Comparison of ENCODE assay signal across 1 cellular context in the genomic region with DNA sequence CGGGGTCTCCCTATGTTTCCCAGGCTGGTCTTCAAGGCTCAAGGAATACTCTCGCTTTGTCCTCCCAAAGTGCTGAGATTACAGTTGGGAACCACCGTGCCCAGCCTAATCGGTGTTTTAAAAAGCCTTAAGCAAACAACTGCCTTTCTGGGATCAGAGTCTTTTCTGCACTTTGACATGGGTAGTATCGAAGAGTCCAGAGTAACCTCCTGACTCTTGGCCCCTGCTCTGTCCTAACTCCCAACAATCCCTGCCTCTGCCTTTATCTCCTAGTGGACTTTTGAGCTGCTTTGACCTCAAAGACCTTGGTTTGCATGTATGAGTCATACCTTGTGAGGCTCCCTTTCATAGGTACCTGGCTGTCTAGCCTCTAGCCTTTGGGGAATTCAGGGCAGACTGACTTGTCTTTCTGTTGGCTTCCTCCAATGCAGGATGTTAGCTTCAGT.
TF ChIP-seq lines count a peak whose summit lies in the region.

No MANE protein-coding gene starts in this region.

TF ChIP-seq in K562, 482 proteins besides CTCF, POLR2A, EP300 and RAD21 (continued from another document and continues in another):
- TF ChIP-seq, protein P1, sequence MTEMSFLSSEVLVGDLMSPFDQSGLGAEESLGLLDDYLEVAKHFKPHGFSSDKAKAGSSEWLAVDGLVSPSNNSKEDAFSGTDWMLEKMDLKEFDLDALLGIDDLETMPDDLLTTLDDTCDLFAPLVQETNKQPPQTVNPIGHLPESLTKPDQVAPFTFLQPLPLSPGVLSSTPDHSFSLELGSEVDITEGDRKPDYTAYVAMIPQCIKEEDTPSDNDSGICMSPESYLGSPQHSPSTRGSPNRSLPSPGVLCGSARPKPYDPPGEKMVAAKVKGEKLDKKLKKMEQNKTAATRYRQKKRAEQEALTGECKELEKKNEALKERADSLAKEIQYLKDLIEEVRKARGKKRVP (CRISPR knock-in tag; IDR thresholded peaks at IDR 0.05), result no peak
- TF ChIP-seq JUNB (CRISPR knock-in tag; conservative IDR thresholded peaks at IDR 0.05) (no peak), RBM22 (IDR thresholded peaks at IDR 0.05; ENCODE audit: low read depth, low read length, poor library complexity, severe bottlenecking) (no peak), ZNF551 (CRISPR knock-in tag; IDR thresholded peaks at IDR 0.05) (no peak), SREBF2 (CRISPR knock-in tag; IDR thresholded peaks at IDR 0.05) (no peak), SMARCA4 (IDR thresholded peaks at IDR 0.05) (0 out of 2 replicates have a peak, but pooled peaks have one; percentile 26), SMAD2 (IDR thresholded peaks at IDR 0.05; ENCODE audit: low read depth, low read length) (no peak), HDAC3 (IDR thresholded peaks at IDR 0.05; ENCODE audit: borderline replicate concordance, partially characterized antibody) (no peak), HLTF (IDR thresholded peaks at IDR 0.05) (no peak), ZNF384 (IDR thresholded peaks at IDR 0.05; ENCODE audit: low read depth, low read length) (no peak), CREB1 (IDR thresholded peaks at IDR 0.05) (no peak), CREB1 (CRISPR knock-in tag; IDR thresholded peaks at IDR 0.05) (no peak), MED1 (CRISPR knock-in tag; IDR thresholded peaks at IDR 0.05; ENCODE audit: borderline replicate concordance) (no peak), ELF2 (CRISPR knock-in tag; IDR thresholded peaks at IDR 0.05) (no peak), ZNF644 (tag; IDR thresholded peaks at IDR 0.05; ENCODE audit: low read depth) (no peak), NFATC3 (IDR thresholded peaks at IDR 0.05) (no peak), TCF7L2 (IDR thresholded peaks at IDR 0.05; ENCODE audit: low read depth, low read length) (no peak), JUND (IDR thresholded peaks at IDR 0.05; ENCODE audit: borderline replicate concordance, low read depth, low read length) (peak; percentile 91), JUND (tag; IDR thresholded peaks at IDR 0.05; ENCODE audit: borderline replicate concordance, low read depth, low read length) (peak; percentile 89; the same call in 1 of the 3 replicates), NFIX (CRISPR knock-in tag; IDR thresholded peaks at IDR 0.05; ENCODE audit: low read depth) (no peak), JUN (IDR thresholded peaks at IDR 0.05; ENCODE audit: borderline replicate concordance, low read depth, low read length) (peak; percentile 16; the same call in 1 of the 2 replicates), JUN (CRISPR knock-in tag; IDR thresholded peaks at IDR 0.05; ENCODE audit: borderline replicate concordance) (no peak), BMI1 (IDR thresholded peaks at IDR 0.05; ENCODE audit: low read length) (no peak), DACH1 (IDR thresholded peaks at IDR 0.05; ENCODE audit: partially characterized antibody) (no peak), SIX5 (IDR thresholded peaks at IDR 0.05; ENCODE audit: borderline replicate concordance in 1 of 2, insufficient read depth in 1 of 2, low read depth in 1 of 2, low read length in 2 of 2) (no peak), KLF1 (tag; IDR thresholded peaks at IDR 0.05) (no peak), SNRNP70 (optimal IDR thresholded peaks at IDR 0.05; ENCODE audit: low read depth, low read length) (no peak), ZBTB17 (CRISPR knock-in tag; IDR thresholded peaks at IDR 0.05) (no peak), PRPF4 (IDR thresholded peaks at IDR 0.05; ENCODE audit: insufficient read depth, low read depth, low read length, poor library complexity, severe bottlenecking) (no peak), SIRT6 (IDR thresholded peaks at IDR 0.05; ENCODE audit: low read depth, low read length) (no peak), ZFP30 (CRISPR knock-in tag; IDR thresholded peaks at IDR 0.05; ENCODE audit: borderline replicate concordance) (no peak), BRD9 (IDR thresholded peaks at IDR 0.05; ENCODE audit: low read depth, partially characterized antibody) (no peak), FOSL1 (tag; conservative IDR thresholded peaks at IDR 0.05) (peak; percentile 70), ILK (tag; IDR thresholded peaks at IDR 0.05; ENCODE audit: borderline replicate concordance, low read depth) (no peak), PCBP1 (IDR thresholded peaks at IDR 0.05; ENCODE audit: low read depth, low read length, poor library complexity, severe bottlenecking) (no peak), FOS (IDR thresholded peaks at IDR 0.05; ENCODE audit: extremely low read depth, insufficient read length) (peak; percentile 15), POLR3G (IDR thresholded peaks at IDR 0.05; ENCODE audit: extremely low read depth, insufficient read length, insufficient replicate concordance) (no peak), HCFC1 (IDR thresholded peaks at IDR 0.05; ENCODE audit: low read depth, low read length) (no peak), ZNF766 (CRISPR knock-in tag; conservative IDR thresholded peaks at IDR 0.05) (no peak), MIER1 (IDR thresholded peaks at IDR 0.05; ENCODE audit: low read depth) (no peak), ZC3H8 (IDR thresholded peaks at IDR 0.05) (no peak), ESRRA (IDR thresholded peaks at IDR 0.05; ENCODE audit: borderline replicate concordance, low read depth) (peak; percentile 89), SRSF9 (IDR thresholded peaks at IDR 0.05; ENCODE audit: borderline replicate concordance, low read depth, low read length) (no peak), MTA1 (IDR thresholded peaks at IDR 0.05; ENCODE audit: borderline replicate concordance) (no peak), GTF2F1 (IDR thresholded peaks at IDR 0.05; ENCODE audit: low read depth, low read length) (no peak)
- TF ChIP-seq, protein P2, sequence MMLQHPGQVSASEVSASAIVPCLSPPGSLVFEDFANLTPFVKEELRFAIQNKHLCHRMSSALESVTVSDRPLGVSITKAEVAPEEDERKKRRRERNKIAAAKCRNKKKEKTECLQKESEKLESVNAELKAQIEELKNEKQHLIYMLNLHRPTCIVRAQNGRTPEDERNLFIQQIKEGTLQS (IDR thresholded peaks at IDR 0.05), result peak; percentile 81
- TF ChIP-seq, protein P2 (CRISPR knock-in tag; conservative IDR thresholded peaks at IDR 0.05), result no peak
- TF ChIP-seq, protein P3, sequence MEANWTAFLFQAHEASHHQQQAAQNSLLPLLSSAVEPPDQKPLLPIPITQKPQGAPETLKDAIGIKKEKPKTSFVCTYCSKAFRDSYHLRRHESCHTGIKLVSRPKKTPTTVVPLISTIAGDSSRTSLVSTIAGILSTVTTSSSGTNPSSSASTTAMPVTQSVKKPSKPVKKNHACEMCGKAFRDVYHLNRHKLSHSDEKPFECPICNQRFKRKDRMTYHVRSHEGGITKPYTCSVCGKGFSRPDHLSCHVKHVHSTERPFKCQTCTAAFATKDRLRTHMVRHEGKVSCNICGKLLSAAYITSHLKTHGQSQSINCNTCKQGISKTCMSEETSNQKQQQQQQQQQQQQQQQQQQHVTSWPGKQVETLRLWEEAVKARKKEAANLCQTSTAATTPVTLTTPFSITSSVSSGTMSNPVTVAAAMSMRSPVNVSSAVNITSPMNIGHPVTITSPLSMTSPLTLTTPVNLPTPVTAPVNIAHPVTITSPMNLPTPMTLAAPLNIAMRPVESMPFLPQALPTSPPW (CRISPR knock-in tag; IDR thresholded peaks at IDR 0.05), result no peak
- TF ChIP-seq, protein P4, sequence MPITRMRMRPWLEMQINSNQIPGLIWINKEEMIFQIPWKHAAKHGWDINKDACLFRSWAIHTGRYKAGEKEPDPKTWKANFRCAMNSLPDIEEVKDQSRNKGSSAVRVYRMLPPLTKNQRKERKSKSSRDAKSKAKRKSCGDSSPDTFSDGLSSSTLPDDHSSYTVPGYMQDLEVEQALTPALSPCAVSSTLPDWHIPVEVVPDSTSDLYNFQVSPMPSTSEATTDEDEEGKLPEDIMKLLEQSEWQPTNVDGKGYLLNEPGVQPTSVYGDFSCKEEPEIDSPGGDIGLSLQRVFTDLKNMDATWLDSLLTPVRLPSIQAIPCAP (CRISPR knock-in tag; IDR thresholded peaks at IDR 0.05; ENCODE audit: borderline replicate concordance), result no peak
- TF ChIP-seq, protein P5, sequence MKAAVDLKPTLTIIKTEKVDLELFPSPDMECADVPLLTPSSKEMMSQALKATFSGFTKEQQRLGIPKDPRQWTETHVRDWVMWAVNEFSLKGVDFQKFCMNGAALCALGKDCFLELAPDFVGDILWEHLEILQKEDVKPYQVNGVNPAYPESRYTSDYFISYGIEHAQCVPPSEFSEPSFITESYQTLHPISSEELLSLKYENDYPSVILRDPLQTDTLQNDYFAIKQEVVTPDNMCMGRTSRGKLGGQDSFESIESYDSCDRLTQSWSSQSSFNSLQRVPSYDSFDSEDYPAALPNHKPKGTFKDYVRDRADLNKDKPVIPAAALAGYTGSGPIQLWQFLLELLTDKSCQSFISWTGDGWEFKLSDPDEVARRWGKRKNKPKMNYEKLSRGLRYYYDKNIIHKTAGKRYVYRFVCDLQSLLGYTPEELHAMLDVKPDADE (conservative IDR thresholded peaks at IDR 0.05; ENCODE audit: control insufficient read depth, low read depth, low read length), result no peak
- TF ChIP-seq, protein P6, sequence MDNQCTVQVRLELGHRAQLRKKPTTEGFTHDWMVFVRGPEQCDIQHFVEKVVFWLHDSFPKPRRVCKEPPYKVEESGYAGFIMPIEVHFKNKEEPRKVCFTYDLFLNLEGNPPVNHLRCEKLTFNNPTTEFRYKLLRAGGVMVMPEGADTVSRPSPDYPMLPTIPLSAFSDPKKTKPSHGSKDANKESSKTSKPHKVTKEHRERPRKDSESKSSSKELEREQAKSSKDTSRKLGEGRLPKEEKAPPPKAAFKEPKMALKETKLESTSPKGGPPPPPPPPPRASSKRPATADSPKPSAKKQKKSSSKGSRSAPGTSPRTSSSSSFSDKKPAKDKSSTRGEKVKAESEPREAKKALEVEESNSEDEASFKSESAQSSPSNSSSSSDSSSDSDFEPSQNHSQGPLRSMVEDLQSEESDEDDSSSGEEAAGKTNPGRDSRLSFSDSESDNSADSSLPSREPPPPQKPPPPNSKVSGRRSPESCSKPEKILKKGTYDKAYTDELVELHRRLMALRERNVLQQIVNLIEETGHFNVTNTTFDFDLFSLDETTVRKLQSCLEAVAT (IDR thresholded peaks at IDR 0.05), result no peak
- TF ChIP-seq, protein P7, sequence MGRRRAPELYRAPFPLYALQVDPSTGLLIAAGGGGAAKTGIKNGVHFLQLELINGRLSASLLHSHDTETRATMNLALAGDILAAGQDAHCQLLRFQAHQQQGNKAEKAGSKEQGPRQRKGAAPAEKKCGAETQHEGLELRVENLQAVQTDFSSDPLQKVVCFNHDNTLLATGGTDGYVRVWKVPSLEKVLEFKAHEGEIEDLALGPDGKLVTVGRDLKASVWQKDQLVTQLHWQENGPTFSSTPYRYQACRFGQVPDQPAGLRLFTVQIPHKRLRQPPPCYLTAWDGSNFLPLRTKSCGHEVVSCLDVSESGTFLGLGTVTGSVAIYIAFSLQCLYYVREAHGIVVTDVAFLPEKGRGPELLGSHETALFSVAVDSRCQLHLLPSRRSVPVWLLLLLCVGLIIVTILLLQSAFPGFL (CRISPR knock-in tag; IDR thresholded peaks at IDR 0.05), result no peak
- TF ChIP-seq, protein P8, sequence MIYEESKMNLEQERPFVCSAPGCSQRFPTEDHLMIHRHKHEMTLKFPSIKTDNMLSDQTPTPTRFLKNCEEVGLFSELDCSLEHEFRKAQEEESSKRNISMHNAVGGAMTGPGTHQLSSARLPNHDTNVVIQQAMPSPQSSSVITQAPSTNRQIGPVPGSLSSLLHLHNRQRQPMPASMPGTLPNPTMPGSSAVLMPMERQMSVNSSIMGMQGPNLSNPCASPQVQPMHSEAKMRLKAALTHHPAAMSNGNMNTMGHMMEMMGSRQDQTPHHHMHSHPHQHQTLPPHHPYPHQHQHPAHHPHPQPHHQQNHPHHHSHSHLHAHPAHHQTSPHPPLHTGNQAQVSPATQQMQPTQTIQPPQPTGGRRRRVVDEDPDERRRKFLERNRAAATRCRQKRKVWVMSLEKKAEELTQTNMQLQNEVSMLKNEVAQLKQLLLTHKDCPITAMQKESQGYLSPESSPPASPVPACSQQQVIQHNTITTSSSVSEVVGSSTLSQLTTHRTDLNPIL (CRISPR knock-in tag; IDR thresholded peaks at IDR 0.05), result no peak
- TF ChIP-seq, protein P9, sequence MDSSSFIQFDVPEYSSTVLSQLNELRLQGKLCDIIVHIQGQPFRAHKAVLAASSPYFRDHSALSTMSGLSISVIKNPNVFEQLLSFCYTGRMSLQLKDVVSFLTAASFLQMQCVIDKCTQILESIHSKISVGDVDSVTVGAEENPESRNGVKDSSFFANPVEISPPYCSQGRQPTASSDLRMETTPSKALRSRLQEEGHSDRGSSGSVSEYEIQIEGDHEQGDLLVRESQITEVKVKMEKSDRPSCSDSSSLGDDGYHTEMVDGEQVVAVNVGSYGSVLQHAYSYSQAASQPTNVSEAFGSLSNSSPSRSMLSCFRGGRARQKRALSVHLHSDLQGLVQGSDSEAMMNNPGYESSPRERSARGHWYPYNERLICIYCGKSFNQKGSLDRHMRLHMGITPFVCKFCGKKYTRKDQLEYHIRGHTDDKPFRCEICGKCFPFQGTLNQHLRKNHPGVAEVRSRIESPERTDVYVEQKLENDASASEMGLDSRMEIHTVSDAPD (CRISPR knock-in tag; IDR thresholded peaks at IDR 0.05), result no peak
- TF ChIP-seq, protein P10, sequence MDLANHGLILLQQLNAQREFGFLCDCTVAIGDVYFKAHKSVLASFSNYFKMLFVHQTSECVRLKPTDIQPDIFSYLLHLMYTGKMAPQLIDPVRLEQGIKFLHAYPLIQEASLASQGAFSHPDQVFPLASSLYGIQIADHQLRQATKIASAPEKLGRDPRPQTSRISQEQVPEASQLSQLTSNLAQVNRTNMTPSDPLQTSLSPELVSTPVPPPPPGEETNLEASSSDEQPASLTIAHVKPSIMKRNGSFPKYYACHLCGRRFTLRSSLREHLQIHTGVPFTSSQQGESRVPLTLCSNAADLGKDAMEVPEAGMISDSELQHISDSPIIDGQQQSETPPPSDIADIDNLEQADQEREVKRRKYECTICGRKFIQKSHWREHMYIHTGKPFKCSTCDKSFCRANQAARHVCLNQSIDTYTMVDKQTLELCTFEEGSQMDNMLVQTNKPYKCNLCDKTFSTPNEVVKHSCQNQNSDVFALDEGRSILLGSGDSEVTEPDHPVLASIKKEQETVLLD (IDR thresholded peaks at IDR 0.05), result no peak
- TF ChIP-seq, protein P11, sequence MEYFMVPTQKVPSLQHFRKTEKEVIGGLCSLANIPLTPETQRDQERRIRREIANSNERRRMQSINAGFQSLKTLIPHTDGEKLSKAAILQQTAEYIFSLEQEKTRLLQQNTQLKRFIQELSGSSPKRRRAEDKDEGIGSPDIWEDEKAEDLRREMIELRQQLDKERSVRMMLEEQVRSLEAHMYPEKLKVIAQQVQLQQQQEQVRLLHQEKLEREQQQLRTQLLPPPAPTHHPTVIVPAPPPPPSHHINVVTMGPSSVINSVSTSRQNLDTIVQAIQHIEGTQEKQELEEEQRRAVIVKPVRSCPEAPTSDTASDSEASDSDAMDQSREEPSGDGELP (CRISPR knock-in tag; IDR thresholded peaks at IDR 0.05; ENCODE audit: borderline replicate concordance), result no peak
